ENCODE assay signal across 18 cellular contexts in genomic region chr5:34622046-34622435, GRCh38. TPM values are rescaled to one million over a fixed set of nuclear protein-coding genes. Genes with fewer than 3 reads are reported as not detected.
DNase-seq lines count a peak whose midpoint lies in the region; ATAC-seq and TF ChIP-seq lines count a peak whose summit lies in the region.
"Had no signal": no experiment of that assay in that cellular context is flagged by ENCODE, and none has a peak within 500 bp of the region (broad histone marks: within the 10 kb centered on the region; RNA-seq: fewer than 3 reads in every experiment).

No MANE protein-coding gene starts in this region.

- H3K4me3 ChIP-seq in ACC112 (ENCODE audit: low read depth, low read length), result no peak overlapping the region
- H3K4me3 ChIP-seq: pancreas had no signal

- no peak overlapping the region for H3K27ac ChIP-seq in ACC112 (ENCODE audit: low read depth, low read length)
- H3K27ac ChIP-seq: pancreas had no signal

- H3K36me3 ChIP-seq in ACC112 (ENCODE audit: insufficient read depth, low read length), result no peaks in the 10 kb centered on the region
- H3K36me3 ChIP-seq: pancreas had no signal

- DNase-seq in HFFc6 (no peak), chondrocyte (ENCODE audit: low spot score) (no peak), mesothelial cell of epicardium (ENCODE audit: low spot score in 2 of 2, unreplicated experiment in 2 of 2) (no peak), mucosa of gallbladder (ENCODE audit: low spot score) (no peak), KBM-7 (no peak)
- DNase-seq: activated naive CD4-positive, alpha-beta T cell; head of caudate nucleus; kidney; midbrain; NCI-H1092; NCI-H82; pancreas; RPMI8226; stimulated activated naive CD4-positive, alpha-beta T cell treated with Interleukin-2 at 50 U/mL for 16 hours; T-helper 1 cell had no signal

- H3K4me3 Mint-ChIP-seq in HFFc6 (no peak overlapping the region), chondrocyte (ENCODE audit: unreplicated experiment) (no peak overlapping the region), mesothelial cell of epicardium (no peak overlapping the region)

- H3K4me1 Mint-ChIP-seq in HFFc6 (ENCODE audit: low read depth) (peaks cover 47% of the 10 kb centered on the region), chondrocyte (ENCODE audit: low read depth) (peaks cover 33% of the 10 kb centered on the region), mesothelial cell of epicardium (peaks cover 25% of the 10 kb centered on the region)

- H3K9me3 Mint-ChIP-seq in HFFc6, result no peaks in the 10 kb centered on the region
- H3K9me3 Mint-ChIP-seq in chondrocyte (ENCODE audit: low read depth), result no peaks in the 10 kb centered on the region
- no peaks in the 10 kb centered on the region for H3K9me3 Mint-ChIP-seq in mesothelial cell of epicardium

- peaks cover 12% of the 10 kb centered on the region for H3K4me1 ChIP-seq in ACC112 (ENCODE audit: control insufficient read depth, insufficient read depth, low read length, unreplicated experiment)
- H3K4me1 ChIP-seq: pancreas had no signal

- H3K27me3 Mint-ChIP-seq in HFFc6 (ENCODE audit: insufficient read depth) (peaks cover 3% of the 10 kb centered on the region; the same call in 1 of the 2 replicates), chondrocyte (ENCODE audit: low read depth) (no peaks in the 10 kb centered on the region), mesothelial cell of epicardium (ENCODE audit: low read depth) (no peaks in the 10 kb centered on the region)

- TF ChIP-seq CTCF in HFFc6 (IDR thresholded peaks at IDR 0.05) (no peak), chondrocyte (IDR thresholded peaks at IDR 0.05) (no peak), mesothelial cell of epicardium (IDR thresholded peaks at IDR 0.05; ENCODE audit: unreplicated experiment) (no peak)

- no peaks in the 10 kb centered on the region for H3K79me2 ChIP-seq in ACC112 (ENCODE audit: control insufficient read depth, insufficient read depth, low read length, unreplicated experiment)

- H2AFZ ChIP-seq in ACC112 (ENCODE audit: low read length, unreplicated experiment), result peak overlapping the region; percentile 79

- ATAC-seq in HG02571 (IDR thresholded peaks at IDR 0.05; ENCODE audit: unreplicated experiment) (no peak), GM21619 (IDR thresholded peaks at IDR 0.05; ENCODE audit: unreplicated experiment) (no peak)

- H3K27ac Mint-ChIP-seq in HFFc6, result peak overlapping the region; percentile 46; the same call in 1 of the 2 replicates
- H3K27ac Mint-ChIP-seq in chondrocyte (ENCODE audit: unreplicated experiment), result peak overlapping the region; percentile 45
- H3K27ac Mint-ChIP-seq in mesothelial cell of epicardium, result peak overlapping the region; percentile 83

- H3K36me3 Mint-ChIP-seq in HFFc6 (ENCODE audit: low read depth), result no peaks in the 10 kb centered on the region
- no peaks in the 10 kb centered on the region for H3K36me3 Mint-ChIP-seq in chondrocyte (ENCODE audit: low read depth)
- H3K36me3 Mint-ChIP-seq in mesothelial cell of epicardium, result no peaks in the 10 kb centered on the region

- H3K27me3 ChIP-seq in ACC112 (ENCODE audit: insufficient read depth, low read length), result no peaks in the 10 kb centered on the region
- H3K27me3 ChIP-seq: pancreas had no signal

- in situ Hi-C loops in KBM-7 (cut with MboI; ENCODE audit: low pct_unique_long_range_greater_than_20kb, low sequenced_read_pairs), result no loop called here

RNA-seq across cellular contexts. Expression of gene RAI14, which starts 34.1 kb away (rescaled TPM):
- 100 to 1,000 TPM; 256 to 360 (median 323) TPM for total RNA-seq in HFFc6 (2021; fragmentation: NEBNext Ultra II Directional; extraction: Animal tissue kit (Norgen Biotek cat#: 25700))
- total RNA-seq in chondrocyte, result 177 to 287 TPM (median 260 TPM) in 3 replicates
- total RNA-seq in mesothelial cell of epicardium, result 117 to 134 TPM (median 120 TPM) in 3 replicates
- 56.0 TPM for total RNA-seq in mucosa of gallbladder
